Comparison of ENCODE assay signal across 18 cellular contexts in genomic region chr15:76204916-76205460, GRCh38.
DNase-seq lines count a peak whose midpoint lies in the region; ATAC-seq lines count a peak whose summit lies in the region.
"Had no signal": no experiment of that assay in that cellular context is flagged by ENCODE, and none has a peak within 500 bp of the region (broad histone marks: within the 10 kb centered on the region; RNA-seq: fewer than 3 reads in every experiment).

No MANE protein-coding gene starts in this region.

- ATAC-seq in esophagus mucosa (no peak), HG02759 (IDR thresholded peaks at IDR 0.05; ENCODE audit: unreplicated experiment) (no peak)
- ATAC-seq: PC-3 had no signal

- DNase-seq in activated effector memory CD4-positive, alpha-beta T cell treated with anti-CD3 and anti-CD28 coated beads, Interleukin-2, amount 50 U/mL, for 16 hours: peak; percentile 34
- DNase-seq in activated effector memory CD4-positive, alpha-beta T cell treated with Interleukin-2 at 50 U/mL for 16 hours: no peak
- DNase-seq in islet precursor cell (peak; percentile 39), amygdala (lab: John Stamatoyannopoulos, UW) (no peak)
- DNase-seq in stimulated activated CD8-positive, alpha-beta memory T cell treated with anti-CD3 and anti-CD28 coated beads, Interleukin-4, amount 100 ng/mL, for 48 hours: peak; percentile 12
- DNase-seq: CD4-positive, CD25-positive, alpha-beta regulatory T cell; Kasumi-1; NCI-H1105; NCI-H1436 treated with DMSO at 0.1 percent for 48 hours; NCI-H187 treated with DMSO at 0.1 percent for 48 hours; NCI-H2107; NCI-H526; NCI-H82; NK-92 treated with Interleukin-12 subunit alpha and Interleukin-12 subunit beta, amount 100 ng/mL, for 24 hours; PC-3; Right ventricle myocardium superior had no signal

Comparison
In these comparisons a context has a peak if more than half of its experiments do, and no peak if none do; other contexts are left out.
1. DNase-seq: peak in activated effector memory CD4-positive, alpha-beta T cell treated with anti-CD3 and anti-CD28 coated beads, Interleukin-2, amount 50 U/mL, for 16 hours (single experiment), islet precursor cell (single experiment) and stimulated activated CD8-positive, alpha-beta memory T cell treated with anti-CD3 and anti-CD28 coated beads, Interleukin-4, amount 100 ng/mL, for 48 hours (single experiment); none in activated effector memory CD4-positive, alpha-beta T cell treated with Interleukin-2 at 50 U/mL for 16 hours (single experiment) and amygdala (0 of 56).